In the genomic region with DNA sequence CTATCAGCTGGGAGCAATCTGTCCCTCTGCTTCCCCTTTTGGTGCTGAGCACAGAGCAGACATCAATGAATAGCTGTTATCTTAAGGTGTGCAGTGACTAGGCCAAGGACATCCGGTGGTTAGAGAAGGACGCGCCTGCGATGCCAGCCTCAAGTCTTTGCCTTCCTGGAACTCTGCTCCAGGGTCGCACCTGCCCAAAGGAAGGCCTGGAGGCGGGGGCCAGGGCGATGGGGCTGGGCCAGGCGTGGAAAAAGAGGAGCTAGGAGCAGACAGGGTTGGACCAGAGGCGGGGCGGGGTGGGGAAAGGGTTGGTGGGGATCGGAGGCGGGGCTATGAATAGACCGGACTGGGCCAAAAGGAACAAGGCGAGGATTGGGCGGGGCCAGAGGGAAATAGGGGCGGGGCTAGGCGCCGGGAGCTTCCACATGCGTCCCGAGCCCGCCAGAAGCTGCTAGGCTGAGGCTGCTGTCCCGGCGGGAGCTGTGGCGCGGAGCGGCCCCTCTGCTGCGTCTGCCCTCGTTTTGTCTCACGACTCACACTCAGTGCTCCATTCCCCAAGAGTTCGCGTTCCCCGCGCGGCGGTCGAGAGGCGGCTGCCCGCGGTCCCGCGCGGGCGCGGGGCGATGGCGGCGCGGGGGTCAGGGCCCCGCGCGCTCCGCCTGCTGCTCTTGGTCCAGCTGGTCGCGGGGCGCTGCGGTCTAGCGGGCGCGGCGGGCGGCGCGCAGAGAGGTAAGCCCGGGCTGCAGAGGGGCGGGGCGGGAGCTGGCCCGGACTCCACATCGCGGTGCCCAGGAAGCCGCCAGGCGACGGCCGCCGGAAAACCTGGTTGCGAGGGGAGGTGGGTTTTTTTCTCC, we compare ENCODE assay signal across 8 cellular contexts. TPM values are rescaled to one million over a fixed set of nuclear protein-coding genes. Genes with fewer than 3 reads are reported as not detected.
DNase-seq lines count a peak whose midpoint lies in the region; ATAC-seq and TF ChIP-seq lines count a peak whose summit lies in the region.

A gene (plus strand): TSS at position 424 of the 854 bp plus-strand sequence. CDS start 200 bp downstream, at position 624.

- no peaks in the 10 kb centered on the region for H4K20me1 ChIP-seq in HCT116 (ENCODE audit: insufficient read depth)

- intact Hi-C loops in HCT116 (cut with micrococcal nuclease) = no loop called here
- intact Hi-C loops in aorta (cut with DNase I) = no loop called here

- peak; percentile 95 for DNase-seq in ELF-1 (ENCODE audit: low read depth, low spot score)
- DNase-seq in HCT116 (ENCODE audit: low read depth, low spot score) = peak; percentile 79
- DNase-seq in NAMALWA (ENCODE audit: low spot score) = peak; percentile 40
- peak; percentile 26 for DNase-seq in SK-N-MC (ENCODE audit: low read depth, low spot score)
- peak; percentile 52 for DNase-seq in activated naive CD4-positive, alpha-beta T cell treated with anti-CD3 and anti-CD28 coated beads, Interleukin-2, amount 50 U/mL, for 16 hours
- peak; percentile 90 to 94 for DNase-seq in cardiac muscle cell (ENCODE audit: low read depth in 1 of 2, low spot score in 1 of 2)
- peak; percentile 89 to 90 for DNase-seq in aorta

- POLR2A ChIA-PET in HCT116 (lab: Charles Lee) = interaction anchor here (0.7 to 2.2 kb wide), 10 partner anchors 10 to 416 kb away, joined by 3 to 12 read pairs (median 4); a partner anchor contains a TSS

- peak within 1 kb of the TSS; percentile 98 for H3K4me2 ChIP-seq in HCT116 (ENCODE audit: low read length)

- TF ChIP-seq POLR2A in HCT116 (IDR thresholded peaks at IDR 0.05; ENCODE audit: borderline replicate concordance, extremely low read depth, insufficient read depth, insufficient read length) = peak; percentile 79

- H3K79me2 ChIP-seq in HCT116 (ENCODE audit: insufficient read depth, low read length) = peaks cover 36% of the 10 kb centered on the region

- CTCF ChIA-PET in HCT116 (lab: Charles Lee) = interaction anchor here (1.0 to 2.1 kb wide), 4 partner anchors 10 to 161 kb away, joined by 3 to 6 read pairs (median 4); a partner anchor contains a TSS

- BruUV-seq in HCT116 (replicated peaks; lab: Mats Ljungman, UMichigan) = no TSS peak

- H3K9ac ChIP-seq in HCT116 (ENCODE audit: low read length) (peak within 1 kb of the TSS; percentile 78), SK-N-MC (ENCODE audit: insufficient read length) (peak within 1 kb of the TSS; percentile 71), rectal smooth muscle tissue (ENCODE audit: low read length) (no peak within 1 kb of the TSS)

- H3K27me3 ChIP-seq in HCT116 (ENCODE audit: insufficient read depth, low read length) = no peaks in the 10 kb centered on the region
- no peaks in the 10 kb centered on the region for H3K27me3 ChIP-seq in cardiac muscle cell
- H3K27me3 ChIP-seq in rectal smooth muscle tissue (ENCODE audit: control insufficient read depth, insufficient read depth, low read length) = no peaks in the 10 kb centered on the region
- H3K27me3 ChIP-seq in aorta (ENCODE audit: control insufficient read depth in 1 of 2, insufficient read depth in 2 of 2, low read length in 1 of 2) = peaks cover 0 to under 1% of the 10 kb centered on the region in 2 donors

- TF ChIP-seq CTCF in HCT116 (IDR thresholded peaks at IDR 0.05 in 2 of 3, conservative IDR thresholded peaks at IDR 0.05 in 1 of 3; ENCODE audit: borderline replicate concordance in 1 of 3, insufficient read depth in 1 of 3, low read depth in 2 of 3, low read length in 2 of 3) (no peak), cardiac muscle cell (IDR thresholded peaks at IDR 0.05; ENCODE audit: low read depth, low read length) (no peak)

- H3K4me1 ChIP-seq in HCT116 (ENCODE audit: control insufficient read depth in 1 of 2, insufficient read depth in 2 of 2, low read length in 2 of 2) (peaks cover 0 to 14% of the 10 kb centered on the region in 2 experiments; a peak in 2 of 4 replicates), cardiac muscle cell (ENCODE audit: low read depth) (no peaks in the 10 kb centered on the region), rectal smooth muscle tissue (ENCODE audit: control insufficient read depth, insufficient read depth, low read length) (peaks cover 2% of the 10 kb centered on the region), aorta (ENCODE audit: control insufficient read depth in 1 of 2, insufficient read depth in 2 of 2, low read length in 2 of 2) (no peaks in the 10 kb centered on the region)

- WGBS in aorta, 2 donors = 1% methylated on average over 61 to 75 of the region's 75 CpGs

- H3K4me3 ChIP-seq in HCT116 (replicated peaks in 1 of 2; ENCODE audit: low read depth in 1 of 2, low read length in 2 of 2) (peak within 1 kb of the TSS; percentile 67 to 86), SK-N-MC (peak within 1 kb of the TSS; percentile 89), cardiac muscle cell (peak within 1 kb of the TSS; percentile 54), rectal smooth muscle tissue (ENCODE audit: low read length) (peak within 1 kb of the TSS; percentile 60), aorta (ENCODE audit: low read length in 2 of 2) (peak within 1 kb of the TSS; percentile 15 to 79)

- no peaks in the 10 kb centered on the region for H3K36me3 ChIP-seq in HCT116 (ENCODE audit: control insufficient read depth in 1 of 2, insufficient read depth in 2 of 2, low read length in 2 of 2)
- no peaks in the 10 kb centered on the region for H3K36me3 ChIP-seq in SK-N-MC (ENCODE audit: insufficient read depth, low read length)
- no peaks in the 10 kb centered on the region for H3K36me3 ChIP-seq in cardiac muscle cell
- no peaks in the 10 kb centered on the region for H3K36me3 ChIP-seq in rectal smooth muscle tissue (ENCODE audit: control insufficient read depth, insufficient read depth, low read length)
- no peaks in the 10 kb centered on the region for H3K36me3 ChIP-seq in aorta (ENCODE audit: control insufficient read depth in 1 of 2, insufficient read depth in 2 of 2, low read length in 1 of 2)

- peak within 1 kb of the TSS; percentile 30 for H2AFZ ChIP-seq in HCT116 (ENCODE audit: low read depth, low read length, poor library complexity, severe bottlenecking)

- H3K9me3 ChIP-seq in HCT116 (ENCODE audit: control insufficient read depth in 1 of 2, insufficient read depth in 1 of 2, low read depth in 1 of 2, low read length in 2 of 2) (no peaks in the 10 kb centered on the region), SK-N-MC (ENCODE audit: low read depth, low read length) (no peaks in the 10 kb centered on the region), cardiac muscle cell (ENCODE audit: low read depth) (no peaks in the 10 kb centered on the region), aorta (ENCODE audit: control insufficient read depth, low read length) (no peaks in the 10 kb centered on the region)

- no peak for TF ChIP-seq RAD21 in HCT116 (IDR thresholded peaks at IDR 0.05; ENCODE audit: low read depth)

- RAD21 ChIA-PET in HCT116 (lab: Charles Lee; ENCODE audit: low non-redundant PET in 1 of 2, low total read pairs in 2 of 2, uncharacterized antibody in 2 of 2, unreplicated experiment in 2 of 2) = interaction anchor here in 1 of 2 experiments (1.0 kb wide), 1 partner anchor 145 kb away, joined by 3 read pairs; no protein-coding TSS in a partner anchor

- peak within 1 kb of the TSS; percentile 78 for H3K27ac ChIP-seq in HCT116 (ENCODE audit: low read depth, low read length)
- no peak within 1 kb of the TSS for H3K27ac ChIP-seq in SK-N-MC
- H3K27ac ChIP-seq in cardiac muscle cell = no peak within 1 kb of the TSS
- peak within 1 kb of the TSS; percentile 43 for H3K27ac ChIP-seq in rectal smooth muscle tissue (ENCODE audit: low read depth, low read length)
- no peak within 1 kb of the TSS for H3K27ac ChIP-seq in aorta (ENCODE audit: low read depth in 1 of 2, low read length in 2 of 2)

- ATAC-seq in HCT116 (peak; percentile 94), aorta (ENCODE audit: low FRiP score) (peak; percentile 81)

- no peaks in the 10 kb centered on the region for H3K9me2 ChIP-seq in HCT116 (ENCODE audit: insufficient read depth)

TF ChIP-seq in HCT116, 20 proteins besides CTCF, POLR2A, EP300 and RAD21:
- peak; percentile 91 for TF ChIP-seq POLR2AphosphoS5 (IDR thresholded peaks at IDR 0.05; ENCODE audit: low read depth, low read length)
- no peak for TF ChIP-seq EGR1 (IDR thresholded peaks at IDR 0.05; ENCODE audit: low read depth)
- no peak for TF ChIP-seq TCF7L2 (IDR thresholded peaks at IDR 0.05; ENCODE audit: borderline replicate concordance, extremely low read depth, insufficient read depth, insufficient read length)
- no peak for TF ChIP-seq ELF1 (IDR thresholded peaks at IDR 0.05; ENCODE audit: borderline replicate concordance, low read depth)
- no peak for TF ChIP-seq SP1 (IDR thresholded peaks at IDR 0.05; ENCODE audit: low read depth)
- TF ChIP-seq, protein P1, sequence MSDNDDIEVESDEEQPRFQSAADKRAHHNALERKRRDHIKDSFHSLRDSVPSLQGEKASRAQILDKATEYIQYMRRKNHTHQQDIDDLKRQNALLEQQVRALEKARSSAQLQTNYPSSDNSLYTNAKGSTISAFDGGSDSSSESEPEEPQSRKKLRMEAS (IDR thresholded peaks at IDR 0.05) = peak; percentile 43; the same call in 1 of the 2 replicates
- no peak for TF ChIP-seq CBX3 (IDR thresholded peaks at IDR 0.05; ENCODE audit: low read depth)
- peak; percentile 52; the same call in 1 of the 2 replicates for TF ChIP-seq ZFX (IDR thresholded peaks at IDR 0.05)
- TF ChIP-seq EZH2 (IDR thresholded peaks at IDR 0.05) = no peak
- TF ChIP-seq SRF (IDR thresholded peaks at IDR 0.05; ENCODE audit: low read depth) = no peak
- TF ChIP-seq CEBPB (IDR thresholded peaks at IDR 0.05; ENCODE audit: low read depth) = no peak
- TF ChIP-seq, protein P2, sequence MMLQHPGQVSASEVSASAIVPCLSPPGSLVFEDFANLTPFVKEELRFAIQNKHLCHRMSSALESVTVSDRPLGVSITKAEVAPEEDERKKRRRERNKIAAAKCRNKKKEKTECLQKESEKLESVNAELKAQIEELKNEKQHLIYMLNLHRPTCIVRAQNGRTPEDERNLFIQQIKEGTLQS (IDR thresholded peaks at IDR 0.05) = no peak
- TF ChIP-seq ZNF274 (IDR thresholded peaks at IDR 0.05; ENCODE audit: low read depth, low read length) = no peak
- TF ChIP-seq YY1 (IDR thresholded peaks at IDR 0.05; ENCODE audit: extremely low read depth, insufficient replicate concordance, low read depth, low read length) = no peak

RNA-seq across cellular contexts. Expression of the gene that starts here (rescaled TPM):
- total RNA-seq in HCT116 (2021; ENCODE audit: unreplicated experiment) = 25.2 TPM
- polyA plus RNA-seq in HCT116 (2012) = 5.1 and 9.3 TPM in 2 replicates
- 2.3 and 4.0 TPM in 2 replicates for total RNA-seq in cardiac muscle cell
- 12.5 and 12.7 TPM in 2 replicates for polyA plus RNA-seq in cardiac muscle cell
- total RNA-seq in aorta = 1 to 10 TPM in 1 of 2 donors, under 1 TPM in 1; 0.84 to 1.6 TPM
- under 1 TPM; 0.25 to 0.41 TPM for polyA plus RNA-seq in aorta

Comparison
In these comparisons a context has a peak if more than half of its experiments do, and no peak if none do; other contexts are left out.
1. DNase-seq: peak in every context shown above with its lines; median percentile 95 in ELF-1; 92 in cardiac muscle cell; 90 in aorta; 79 in HCT116; 52 in activated naive CD4-positive, alpha-beta T cell treated with anti-CD3 and anti-CD28 coated beads, Interleukin-2, amount 50 U/mL, for 16 hours; 40 in NAMALWA; 26 in SK-N-MC.
2. H3K27ac ChIP-seq: peak in HCT116 (single experiment) and rectal smooth muscle tissue (single experiment); none in SK-N-MC (single experiment), cardiac muscle cell (single experiment) and aorta (0 of 2).
3. Peak in every context shown above with its lines, with median percentiles within 50 percentile points of each other: H3K4me3 ChIP-seq.